ENCODE assay signal across 16 cellular contexts in genomic region chr15:52104532-52105004, GRCh38. TPM values are rescaled to one million over a fixed set of nuclear protein-coding genes. Genes with fewer than 3 reads are reported as not detected.
DNase-seq lines count a peak whose midpoint lies in the region; ATAC-seq, FAIRE-seq and TF ChIP-seq lines count a peak whose summit lies in the region.
"Had no signal": no experiment of that assay in that cellular context is flagged by ENCODE, and none has a peak within 500 bp of the region (broad histone marks: within the 10 kb centered on the region; RNA-seq: fewer than 3 reads in every experiment).

No MANE protein-coding gene starts in this region.

- no peak for TF ChIP-seq RAD21 in HepG2 (CRISPR knock-in tag; IDR thresholded peaks at IDR 0.05)

- BruUV-seq in HepG2 (replicated peaks; lab: Mats Ljungman, UMichigan), result no TSS peak

- no peak for TF ChIP-seq POLR2A in HepG2 (IDR thresholded peaks at IDR 0.05; ENCODE audit: insufficient read depth in 1 of 2, low read depth in 2 of 2, low read length in 2 of 2)
- TF ChIP-seq POLR2A in right lobe of liver (IDR thresholded peaks at IDR 0.05), result no peak

- POLR2A ChIA-PET in HepG2 (lab: Yijun Ruan, JAX), result no interaction called here

- in situ Hi-C loops in HepG2 (cut with HindIII; ENCODE audit: extremely low pct_ligation_motif_present, low pct_unique_long_range_greater_than_20kb), result no loop called here

- CTCF ChIA-PET in HepG2 (lab: Yijun Ruan, JAX; ENCODE audit: low intra/inter-chr PET ratio, low total read pairs), result no interaction called here

- H3K4me2 ChIP-seq in HepG2 (ENCODE audit: low read depth, low read length), result no peak overlapping the region
- H3K4me2 ChIP-seq: smooth muscle cell had no signal

- H2AFZ ChIP-seq in HepG2 (ENCODE audit: low read length), result no peak overlapping the region

- H3K27me3 ChIP-seq in HepG2 (ENCODE audit: control insufficient read depth in 1 of 2, insufficient read depth in 2 of 2, low read length in 2 of 2) (no peaks in the 10 kb centered on the region), right lobe of liver (no peaks in the 10 kb centered on the region), psoas muscle (ENCODE audit: insufficient read depth in 3 of 3, low read length in 2 of 3) (no peaks in the 10 kb centered on the region)

- H3K4me3 ChIP-seq in HepG2 (replicated peaks in 1 of 3; ENCODE audit: insufficient read depth in 1 of 3, low read depth in 2 of 3, low read length in 3 of 3) (no peak overlapping the region), right lobe of liver (no peak overlapping the region), foreskin fibroblast (ENCODE audit: low read depth in 1 of 2, low read length in 2 of 2) (no peak overlapping the region), psoas muscle (no peak overlapping the region)
- H3K4me3 ChIP-seq: smooth muscle cell had no signal

- FAIRE-seq in HepG2 (lab: Jason Lieb, UNC), result no peak
- FAIRE-seq: TTC549 had no signal

- H3K9ac ChIP-seq in HepG2 (ENCODE audit: insufficient read depth, low read depth, low read length), result no peak overlapping the region

- ATAC-seq in HepG2 (no peak), right lobe of liver (no peak), GM21529 (IDR thresholded peaks at IDR 0.05; ENCODE audit: unreplicated experiment) (peak; percentile 30), HG03432 (IDR thresholded peaks at IDR 0.05; ENCODE audit: unreplicated experiment) (peak; percentile 44), HG03097 (IDR thresholded peaks at IDR 0.05; ENCODE audit: low FRiP score, unreplicated experiment) (no peak), psoas muscle (no peak)

- intact Hi-C loops in HepG2 (cut with micrococcal nuclease; ENCODE audit: unreplicated experiment) (no loop called here), right lobe of liver (cut with DNase I) (no loop called here), psoas muscle (cut with DNase I) (no loop called here)

- no peaks in the 10 kb centered on the region for H4K20me1 ChIP-seq in HepG2 (ENCODE audit: insufficient read depth, low read length)

- no peaks in the 10 kb centered on the region for H3K79me2 ChIP-seq in HepG2 (ENCODE audit: insufficient read depth, low read length)

- H3K27ac ChIP-seq in HepG2 (ENCODE audit: extremely low read length, insufficient read depth, low read length) (no peak overlapping the region), right lobe of liver (no peak overlapping the region), psoas muscle (no peak overlapping the region)
- H3K27ac ChIP-seq: neutrophil had no signal

- DNase-seq in HepG2 (ENCODE audit: low spot score), result no peak
- no peak for DNase-seq in right lobe of liver
- DNase-seq in foreskin fibroblast, result no peak
- no peak for DNase-seq in iPS-NIHi11 (ENCODE audit: low spot score)
- no peak for DNase-seq in psoas muscle
- DNase-seq: activated naive CD4-positive, alpha-beta T cell treated with anti-CD3 and anti-CD28 coated beads, Interleukin-2, amount 10 ng/mL, durations not matched to agents 7 days and 5 days; effector CD8-positive, alpha-beta T cell; NCI-H2171 treated with DMSO at 0.1 percent for 48 hours had no signal

- no peaks in the 10 kb centered on the region for H3K36me3 ChIP-seq in HepG2 (replicated peaks in 1 of 2; ENCODE audit: control insufficient read depth in 1 of 2, insufficient read depth in 2 of 2, low read length in 2 of 2)
- H3K36me3 ChIP-seq in right lobe of liver, result no peaks in the 10 kb centered on the region
- H3K36me3 ChIP-seq in psoas muscle (ENCODE audit: insufficient read depth in 1 of 2, low read depth in 1 of 2), result no peaks in the 10 kb centered on the region
- H3K36me3 ChIP-seq: neutrophil had no signal

- 81% methylated on average over 5 of the region's 5 CpGs for whole genome bisulfite sequencing in HepG2 (ENCODE audit: low lambda C conversion rate)
- WGBS in right lobe of liver (ENCODE audit: insufficient coverage, low coverage, low lambda C conversion rate, missing lambda C conversion rate), result 93% methylated on average over 5 of the region's 5 CpGs
- 74 to 85% (median 77%) methylated on average over 5 of the region's 5 CpGs for WGBS in psoas muscle, 3 donors

- TF ChIP-seq CTCF in HepG2 (CRISPR knock-in tag; IDR thresholded peaks at IDR 0.05) (no peak), right lobe of liver (IDR thresholded peaks at IDR 0.05) (no peak), foreskin fibroblast (IDR thresholded peaks at IDR 0.05; ENCODE audit: low read depth, low read length) (no peak), psoas muscle (IDR thresholded peaks at IDR 0.05) (no peak)

- TF ChIP-seq EP300 in HepG2 (IDR thresholded peaks at IDR 0.05; ENCODE audit: low read depth in 2 of 2, low read length in 2 of 2), result no peak
- no peak for TF ChIP-seq EP300 in HepG2 (CRISPR knock-in tag; IDR thresholded peaks at IDR 0.05; ENCODE audit: borderline replicate concordance)

- peaks cover 54% of the 10 kb centered on the region for H3K4me1 ChIP-seq in HepG2 (ENCODE audit: insufficient read depth, low read length)
- no peaks in the 10 kb centered on the region for H3K4me1 ChIP-seq in right lobe of liver
- peaks cover 5% of the 10 kb centered on the region for H3K4me1 ChIP-seq in psoas muscle

- H3K9me3 ChIP-seq in HepG2 (ENCODE audit: low read length) (no peaks in the 10 kb centered on the region), right lobe of liver (no peaks in the 10 kb centered on the region), psoas muscle (no peaks in the 10 kb centered on the region)
- H3K9me3 ChIP-seq: neutrophil had no signal

TF ChIP-seq in HepG2, 621 proteins besides CTCF, POLR2A, EP300 and RAD21:
- TF ChIP-seq NFAT5 (CRISPR knock-in tag; IDR thresholded peaks at IDR 0.05) (no peak), IRF2 (CRISPR knock-in tag; IDR thresholded peaks at IDR 0.05) (no peak), ZNF441 (CRISPR knock-in tag; IDR thresholded peaks at IDR 0.05; ENCODE audit: borderline replicate concordance) (peak; percentile 62; the same call in 1 of the 2 replicates), GABPA (IDR thresholded peaks at IDR 0.05; ENCODE audit: low read depth, low read length) (no peak), GABPA (CRISPR knock-in tag; IDR thresholded peaks at IDR 0.05; ENCODE audit: low read depth) (no peak)

RNA-seq across cellular contexts. Expression of gene BCL2L10, which starts 8.0 kb away (rescaled TPM):
- total RNA-seq in HepG2 (2016; rRNA removed; fragmentation: Illumina TruSeq; extraction: Trizol), result not detected in 2 replicates
- not detected in 2 replicates for total RNA-seq in HepG2 (2016; cell fraction: cytosol; rRNA removed; fragmentation: Illumina TruSeq; extraction: Trizol; ENCODE audit: low read depth)
- not detected in 2 replicates for total RNA-seq in HepG2 (2016; cell fraction: insoluble cytoplasmic fraction; rRNA removed; fragmentation: Illumina TruSeq; extraction: Trizol)
- total RNA-seq in HepG2 (2016; cell fraction: membrane; rRNA removed; fragmentation: Illumina TruSeq; extraction: Trizol), result not detected in 2 replicates
- not detected in 2 replicates for total RNA-seq in HepG2 (2016; cell fraction: nucleus; rRNA removed; fragmentation: Illumina TruSeq; extraction: Trizol)
- not detected in 2 replicates for polyA plus RNA-seq in HepG2 (2011; rRNA removed)
- polyA plus RNA-seq in HepG2 (2011; cell fraction: cytosol; rRNA removed), result not detected in 2 replicates
- polyA plus RNA-seq in HepG2 (2011; cell fraction: nucleus; rRNA removed), result not detected in 2 replicates
- not detected in 2 replicates for polyA plus RNA-seq in HepG2 (2012)
- polyA plus RNA-seq in HepG2 (2016; cell fraction: cytosol; fragmentation: Illumina TruSeq; extraction: Trizol; ENCODE audit: low read depth), result not detected in 2 replicates
- polyA plus RNA-seq in HepG2 (2016; cell fraction: insoluble cytoplasmic fraction; fragmentation: Illumina TruSeq; extraction: Trizol; ENCODE audit: low read depth), result not detected in 2 replicates
- not detected in 2 replicates for polyA plus RNA-seq in HepG2 (2016; cell fraction: membrane; fragmentation: Illumina TruSeq; extraction: Trizol; ENCODE audit: low read depth)
- not detected in 2 replicates for polyA plus RNA-seq in HepG2 (2016; cell fraction: nucleus; fragmentation: Illumina TruSeq; extraction: Trizol; ENCODE audit: insufficient read depth, low read depth)
- not detected in 2 replicates for polyA minus RNA-seq in HepG2 (2011; rRNA and poly(A)+ RNA removed; ENCODE audit: low replicate concordance)
- not detected in 2 replicates for polyA minus RNA-seq in HepG2 (2011; cell fraction: cytosol; rRNA and poly(A)+ RNA removed)
- 0.62 TPM in 1 of 2 replicates, not detected in the other for polyA minus RNA-seq in HepG2 (2011; cell fraction: nucleus; rRNA and poly(A)+ RNA removed)
- total RNA-seq in right lobe of liver, result 1 to 10 TPM; 1.8 to 3.9 (median 2.6) TPM
- not detected for total RNA-seq in psoas muscle
- polyA plus RNA-seq in psoas muscle, result under 1 TPM in 1 of 3 donors, not detected in 2; 0.04 TPM
- total RNA-seq: A172, HT1080 had no signal
- polyA plus RNA-seq: smooth muscle cell had no signal

Comparison
In these comparisons a context has a peak if more than half of its experiments do, and no peak if none do; other contexts are left out.
1. ATAC-seq: peak in GM21529 (single experiment) and HG03432 (single experiment); none in HepG2 (single experiment), right lobe of liver (0 of 4), HG03097 (single experiment) and psoas muscle (0 of 4).